ENCODE assay signal across 8 cellular contexts in the genomic region with DNA sequence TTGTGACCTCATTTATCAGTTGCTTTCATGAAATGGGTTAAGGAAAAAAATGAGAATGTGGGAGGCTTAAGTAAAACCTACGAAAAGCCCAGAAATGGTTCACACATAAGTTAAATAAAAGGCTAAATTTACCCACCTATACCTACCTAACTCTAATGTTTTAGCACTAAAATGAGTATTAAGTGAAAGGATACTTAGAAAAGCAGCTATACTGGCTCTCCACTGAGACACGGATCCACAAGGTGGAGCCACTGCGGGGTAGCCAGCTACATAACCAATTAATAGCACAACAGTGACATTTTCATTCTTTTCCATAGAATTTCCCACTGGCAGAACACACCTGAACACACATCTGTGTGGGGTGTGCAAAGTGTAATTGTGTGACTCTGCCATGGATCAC.
DNase-seq lines count a peak whose midpoint lies in the region; ATAC-seq and TF ChIP-seq lines count a peak whose summit lies in the region.

No MANE protein-coding gene starts in this region.

- H3K36me3 ChIP-seq in ascending aorta (no peaks in the 10 kb centered on the region), kidney epithelial cell (ENCODE audit: control insufficient read depth, insufficient read depth, low read length) (no peaks in the 10 kb centered on the region), upper lobe of right lung (no peaks in the 10 kb centered on the region)

- peak in 2 of 3 experiments; percentile 15 to 44 for TF ChIP-seq CTCF in ascending aorta (IDR thresholded peaks at IDR 0.05)
- peak; percentile 68 for TF ChIP-seq CTCF in kidney epithelial cell (IDR thresholded peaks at IDR 0.05; ENCODE audit: insufficient read depth, low read length, poor library complexity, severe bottlenecking)
- peak; percentile 63 for TF ChIP-seq CTCF in upper lobe of right lung (IDR thresholded peaks at IDR 0.05)

- H3K4me1 ChIP-seq in ascending aorta: peaks cover under 1 to 5% of the 10 kb centered on the region in 2 donors
- H3K4me1 ChIP-seq in upper lobe of right lung: peaks cover 18% of the 10 kb centered on the region

- H3K27ac ChIP-seq in ascending aorta (no peak overlapping the region), upper lobe of right lung (no peak overlapping the region)

- H3K27me3 ChIP-seq in ascending aorta: no peaks in the 10 kb centered on the region
- no peaks in the 10 kb centered on the region for H3K27me3 ChIP-seq in kidney epithelial cell (ENCODE audit: control insufficient read depth, insufficient read depth, low read length)
- H3K27me3 ChIP-seq in upper lobe of right lung: no peaks in the 10 kb centered on the region

- intact Hi-C loops in ascending aorta (cut with DNase I): no loop called here
- intact Hi-C loops in upper lobe of right lung (cut with DNase I): no loop called here

- ATAC-seq in upper lobe of right lung (peak; percentile 65), esophagus mucosa (no peak), GM18909 (IDR thresholded peaks at IDR 0.05; ENCODE audit: poor library complexity, unreplicated experiment) (no peak)

- DNase-seq in NCI-H82 (lab: John Stamatoyannopoulos, UW) (peak; percentile 27), NCI-H82 treated with DMSO at 0.1 percent for 48 hours (lab: John Stamatoyannopoulos, UW; ENCODE audit: unreplicated experiment) (no peak), NCI-H1694 (lab: John Stamatoyannopoulos, UW) (peak; percentile 30), ascending aorta (ENCODE audit: low spot score in 2 of 2) (no peak), kidney epithelial cell (ENCODE audit: low read depth) (no peak), upper lobe of right lung (peak; percentile 70)

- no peak overlapping the region for H3K4me3 ChIP-seq in ascending aorta
- no peak overlapping the region for H3K4me3 ChIP-seq in kidney epithelial cell (ENCODE audit: low read depth, low read length)
- no peak overlapping the region for H3K4me3 ChIP-seq in upper lobe of right lung

- H3K9me3 ChIP-seq in ascending aorta (no peaks in the 10 kb centered on the region), upper lobe of right lung (no peaks in the 10 kb centered on the region)

Comparison
In these comparisons a context has a peak if more than half of its experiments do, and no peak if none do; other contexts are left out.
1. DNase-seq: peak in NCI-H82 (single experiment), NCI-H1694 (single experiment) and upper lobe of right lung (single experiment); none in NCI-H82 treated with DMSO at 0.1 percent for 48 hours (single experiment), ascending aorta (0 of 2) and kidney epithelial cell (single experiment).
2. Peak in every context shown above with its lines, with median percentiles within 50 percentile points of each other: CTCF ChIP-seq.